13 cellular contexts compared by ENCODE assay signal in the genomic region with DNA sequence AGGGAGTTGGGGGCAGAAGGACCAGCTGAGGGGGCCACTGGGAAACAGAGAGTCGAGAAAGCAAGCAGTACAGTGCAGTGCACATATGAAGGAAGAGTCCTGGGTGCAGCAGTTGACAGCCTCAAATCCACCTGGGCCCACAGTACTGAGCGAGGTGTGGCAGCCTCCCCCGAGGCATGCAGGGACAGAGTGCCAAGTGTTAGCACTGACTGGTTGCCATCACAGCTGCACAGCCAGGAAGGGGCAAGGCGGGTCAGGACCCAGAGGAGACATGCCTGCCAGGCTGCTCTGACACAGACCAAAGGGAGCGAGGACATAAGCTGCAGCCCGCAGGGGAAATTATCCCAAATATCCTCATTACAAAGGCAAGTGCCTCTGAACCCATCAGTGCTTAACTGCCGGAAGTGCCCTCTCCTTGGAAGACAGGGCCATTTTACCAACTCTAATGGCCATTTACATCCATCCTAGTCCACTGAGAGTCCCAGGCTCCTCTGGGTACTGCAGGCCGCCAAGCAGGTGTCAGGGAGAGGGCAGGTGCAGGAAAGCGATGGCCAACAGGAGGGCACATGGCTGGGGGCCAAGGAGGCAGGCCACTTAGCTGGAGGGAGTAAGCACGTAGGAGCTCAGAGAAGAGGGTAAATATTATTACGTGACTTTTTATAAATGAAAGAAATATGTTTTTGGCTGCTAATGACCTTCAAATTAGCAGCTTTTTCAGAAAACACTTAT.
A peak's percentile ranks its signal among the peaks of the same experiment; 100 is the strongest.
DNase-seq lines count a peak whose midpoint lies in the region; ATAC-seq and TF ChIP-seq lines count a peak whose summit lies in the region.
"Had no signal": no experiment of that assay in that cellular context is flagged by ENCODE, and none has a peak within 500 bp of the region (broad histone marks: within the 10 kb centered on the region; RNA-seq: fewer than 3 reads in every experiment).

No MANE protein-coding gene starts in this region.

- H3K4me3 ChIP-seq in neural cell (ENCODE audit: low read length): peak overlapping the region; percentile 50

- no peaks in the 10 kb centered on the region for H3F3A ChIP-seq in neural cell (ENCODE audit: insufficient read depth, low read length, poor library complexity, severe bottlenecking)

- H3K27ac ChIP-seq in neural cell (ENCODE audit: low read length): peak overlapping the region; percentile 70

- H2AFZ ChIP-seq in neural cell (ENCODE audit: low read depth, low read length): no peak overlapping the region

- no peak for TF ChIP-seq RAD21 in neural cell (conservative IDR thresholded peaks at IDR 0.05)

- TF ChIP-seq EP300 in neural cell (conservative IDR thresholded peaks at IDR 0.05; ENCODE audit: poor library complexity, severe bottlenecking): no peak

- no peaks in the 10 kb centered on the region for H3K9me2 ChIP-seq in neural cell (ENCODE audit: insufficient read depth, low read length)

- H3K9me3 ChIP-seq in neural cell (ENCODE audit: low read length): no peaks in the 10 kb centered on the region

- H4K20me1 ChIP-seq in neural cell (ENCODE audit: insufficient read depth): no peaks in the 10 kb centered on the region

- H3K9ac ChIP-seq in neural cell (ENCODE audit: low read length): peak overlapping the region; percentile 43

- no peaks in the 10 kb centered on the region for H3K27me3 ChIP-seq in neural cell (ENCODE audit: insufficient read depth, low read depth, low read length)

- ATAC-seq in GM18520 (IDR thresholded peaks at IDR 0.05; ENCODE audit: unreplicated experiment): no peak
- ATAC-seq: HepG2, sciatic nerve had no signal

- no peak overlapping the region for H3K4me2 ChIP-seq in neural cell (ENCODE audit: low read length)

- DNase-seq in DMS79 treated with DMSO at 0.1 percent for 48 hours (lab: John Stamatoyannopoulos, UW) (peak; percentile 97), NCI-H187 (lab: John Stamatoyannopoulos, UW) (peak; percentile 52 to 64), NCI-H69 (lab: John Stamatoyannopoulos, UW) (peak; percentile 94), dermis blood vessel endothelial cell (no peak), amniotic stem cell (lab: John Stamatoyannopoulos, UW) (no peak), GM03348 (ENCODE audit: low spot score) (no peak)
- DNase-seq: hippocampal formation; kidney glomerular epithelial cell; stimulated activated CD4-positive, alpha-beta T cell treated with anti-CD3 and anti-CD28 coated beads, Interleukin-2, amount 100 ng/mL, for 24 hours had no signal

- H3K79me2 ChIP-seq in neural cell (replicated peaks; ENCODE audit: insufficient read depth, low read length): no peaks in the 10 kb centered on the region

- H3K36me3 ChIP-seq in neural cell (ENCODE audit: insufficient read depth, low read length): no peaks in the 10 kb centered on the region

- TF ChIP-seq CTCF in neural cell (IDR thresholded peaks at IDR 0.05; ENCODE audit: poor library complexity, severe bottlenecking): no peak

TF ChIP-seq in neural cell, 6 proteins besides CTCF, POLR2A, EP300 and RAD21:
- no peak for TF ChIP-seq MXI1 (conservative IDR thresholded peaks at IDR 0.05; ENCODE audit: poor library complexity, severe bottlenecking)
- peak; percentile 10 for TF ChIP-seq REST (IDR thresholded peaks at IDR 0.05; ENCODE audit: borderline replicate concordance)
- no peak for TF ChIP-seq POLR2AphosphoS5 (IDR thresholded peaks at IDR 0.05)

Comparison
In these comparisons a context has a peak if more than half of its experiments do, and no peak if none do; other contexts are left out.
1. DNase-seq: peak in DMS79 treated with DMSO at 0.1 percent for 48 hours (single experiment), NCI-H187 (2 of 2) and NCI-H69 (single experiment); none in dermis blood vessel endothelial cell (single experiment), amniotic stem cell (single experiment) and GM03348 (single experiment).